In genomic region chr13:97289514-97290298, GRCh38 we compare ENCODE assay signal across 16 cellular contexts.
"Had no signal": no experiment of that assay in that cellular context is flagged by ENCODE, and none has a peak within 500 bp of the region (broad histone marks: within the 10 kb centered on the region; RNA-seq: fewer than 3 reads in every experiment).

No MANE protein-coding gene starts in this region.

- DNase-seq: activated B cell treated with CpG ODN at 0.5 μM for 24 hours; activated CD4-positive, alpha-beta T cell treated with anti-CD3 and anti-CD28 coated beads, Interleukin-2, amount 10 ng/mL, durations not matched to agents 7 days and 5 days; activated gamma-delta T cell treated with Interleukin-2 at 50 U/mL for 16 hours; adrenal gland; dorsolateral prefrontal cortex; midbrain; ovary; stimulated activated CD4-positive, alpha-beta T cell treated with anti-CD3 and anti-CD28 coated beads, Interleukin-12 subunit alpha, Interleukin-12 subunit beta, amount 100 ng/mL, for 4 hours; stimulated activated CD4-positive, alpha-beta T cell treated with anti-CD3 and anti-CD28 coated beads, Interleukin-2, amount 100 ng/mL, for 24 hours; SW 1271 had no signal

- H3K9ac ChIP-seq: neural progenitor cell had no signal

- H3K27me3 Mint-ChIP-seq: activated B cell treated with CpG ODN at 0.5 μM for 24 hours; activated CD4-positive, alpha-beta T cell treated with anti-CD3 and anti-CD28 coated beads, Interleukin-2, amount 10 ng/mL, durations not matched to agents 7 days and 5 days; stimulated activated memory B cell treated with anti-CD40 and anti-IgM and Interleukin-4, amounts not matched to agents 10 μg/mL and 1 μg/mL and 100 μg/mL, for 72 hours had no signal

- H3K4me1 Mint-ChIP-seq: neural progenitor cell had no signal

- H3K27ac ChIP-seq: neural progenitor cell, ovary, vagina had no signal

- ATAC-seq: esophagus mucosa had no signal

- H3K9me3 ChIP-seq: adrenal gland, ovary, tibial nerve, vagina had no signal

- H2AFZ ChIP-seq: neural progenitor cell had no signal

- H3K4me3 Mint-ChIP-seq: activated B cell treated with CpG ODN at 0.5 μM for 24 hours; activated CD4-positive, alpha-beta T cell treated with anti-CD3 and anti-CD28 coated beads, Interleukin-2, amount 10 ng/mL, durations not matched to agents 7 days and 5 days; neural progenitor cell; stimulated activated memory B cell treated with anti-CD40 and anti-IgM and Interleukin-4, amounts not matched to agents 10 μg/mL and 1 μg/mL and 100 μg/mL, for 72 hours; T-helper 2 cell treated with Interferon-gamma antibody and Interleukin-4, amounts not matched to agents 5 μg/mL and 100 μg/mL, for 36 hours had no signal

- H3K27me3 ChIP-seq: adrenal gland, dorsolateral prefrontal cortex, neural progenitor cell, ovary, tibial nerve, vagina had no signal

- H3K4me2 ChIP-seq: neural progenitor cell had no signal

- H3K9me3 Mint-ChIP-seq: activated B cell treated with CpG ODN at 0.5 μM for 24 hours; stimulated activated memory B cell treated with anti-CD40 and anti-IgM and Interleukin-4, amounts not matched to agents 10 μg/mL and 1 μg/mL and 100 μg/mL, for 72 hours; T-helper 2 cell treated with Interferon-gamma antibody and Interleukin-4, amounts not matched to agents 5 μg/mL and 100 μg/mL, for 36 hours had no signal

- H3K27ac Mint-ChIP-seq: activated B cell treated with CpG ODN at 0.5 μM for 24 hours; activated CD4-positive, alpha-beta T cell treated with anti-CD3 and anti-CD28 coated beads, Interleukin-2, amount 10 ng/mL, durations not matched to agents 7 days and 5 days; neural progenitor cell; T-helper 2 cell treated with Interferon-gamma antibody and Interleukin-4, amounts not matched to agents 5 μg/mL and 100 μg/mL, for 36 hours had no signal

- H3K4me3 ChIP-seq: adrenal gland, dorsolateral prefrontal cortex, neural progenitor cell, ovary, tibial nerve, vagina had no signal

- H3K36me3 ChIP-seq: adrenal gland, neural progenitor cell, ovary, tibial nerve, vagina had no signal

- H3K4me1 ChIP-seq: neural progenitor cell had no signal
